Comparison of ENCODE assay signal across 17 cellular contexts in the genomic region with DNA sequence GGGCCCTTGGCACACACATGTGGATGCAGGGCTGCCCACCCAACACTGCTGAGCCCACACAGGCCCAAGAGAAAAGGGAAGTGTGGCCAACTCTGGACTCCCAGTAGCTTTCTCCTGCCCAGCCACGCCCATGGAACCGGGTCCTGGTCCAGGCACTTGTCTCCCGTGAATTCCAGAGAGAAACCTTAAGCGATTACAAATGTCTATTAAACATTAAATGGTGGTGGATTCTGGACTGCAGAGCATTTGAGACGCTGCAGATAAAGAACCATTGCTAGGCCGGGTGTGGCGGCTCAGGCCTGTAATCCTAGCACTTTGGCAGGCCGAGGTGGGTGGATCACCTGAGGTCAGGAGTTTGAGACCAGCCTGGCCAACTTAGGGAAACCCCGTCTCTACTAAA.
DNase-seq lines count a peak whose midpoint lies in the region; ATAC-seq and TF ChIP-seq lines count a peak whose summit lies in the region.
"Had no signal": no experiment of that assay in that cellular context is flagged by ENCODE, and none has a peak within 500 bp of the region (broad histone marks: within the 10 kb centered on the region; RNA-seq: fewer than 3 reads in every experiment).

No MANE protein-coding gene starts in this region.

- H3K27ac ChIP-seq in heart right ventricle (peak overlapping the region in 7 of 10 donors; percentile 81 to 98 (median 93)), esophagus squamous epithelium (peak overlapping the region in 3 of 4 donors; percentile 86 to 96 (median 92)), vagina (peak overlapping the region; percentile 74)
- H3K27ac ChIP-seq: KMS-11, PC-9 had no signal

- H3K4me3 ChIP-seq in heart right ventricle, result no peak overlapping the region
- no peak overlapping the region for H3K4me3 ChIP-seq in esophagus squamous epithelium
- no peak overlapping the region for H3K4me3 ChIP-seq in vagina
- H3K4me3 ChIP-seq: PC-9 had no signal

- no peaks in the 10 kb centered on the region for H3K9me3 Mint-ChIP-seq in T-cell
- H3K9me3 Mint-ChIP-seq: CD4-positive, alpha-beta memory T cell had no signal

- POLR2A ChIA-PET in T-cell (lab: Charles Lee), result no interaction called here

- no peak overlapping the region for H3K27ac Mint-ChIP-seq in T-cell
- H3K27ac Mint-ChIP-seq: CD4-positive, alpha-beta memory T cell had no signal

- no peaks in the 10 kb centered on the region for H3K4me1 Mint-ChIP-seq in T-cell
- H3K4me1 Mint-ChIP-seq: CD4-positive, alpha-beta memory T cell had no signal

- peaks cover 22 to 84% (median 50%) of the 10 kb centered on the region in 9 donors for H3K4me1 ChIP-seq in heart right ventricle
- H3K4me1 ChIP-seq in esophagus squamous epithelium, result peaks cover 6 to 49% (median 20%) of the 10 kb centered on the region in 3 donors
- H3K4me1 ChIP-seq in vagina, result peaks cover 18% of the 10 kb centered on the region

- DNase-seq in heart right ventricle (no peak), left cardiac atrium (no peak), esophagus squamous epithelium (lab: John Stamatoyannopoulos, UW) (no peak), renal cortical epithelial cell (ENCODE audit: low read depth) (peak; percentile 30), vagina (ENCODE audit: extremely low spot score in 2 of 2) (no peak), T-cell (no peak)
- DNase-seq: CD4-positive, alpha-beta memory T cell; NCI-H1436; NCI-H2029; NCI-H2171 treated with DMSO at 0.1 percent for 48 hours; NCI-H446 treated with DMSO at 0.1 percent for 48 hours; NCI-H774; PC-9 had no signal

- H3K36me3 Mint-ChIP-seq in T-cell, result no peaks in the 10 kb centered on the region
- H3K36me3 Mint-ChIP-seq: CD4-positive, alpha-beta memory T cell had no signal

- peaks cover 6 to 13% of the 10 kb centered on the region in 2 donors for H3K27me3 Mint-ChIP-seq in T-cell

- no peak for ATAC-seq in heart right ventricle
- no peak for ATAC-seq in left cardiac atrium
- ATAC-seq in T-cell (replicated peaks in 1 of 4), result no peak
- ATAC-seq in GM21447 (IDR thresholded peaks at IDR 0.05; ENCODE audit: unreplicated experiment), result no peak
- no peak for ATAC-seq in GM18519 (IDR thresholded peaks at IDR 0.05; ENCODE audit: low FRiP score, unreplicated experiment)
- ATAC-seq: HCT116 had no signal

- 86 to 88% methylated on average over 9 of the region's 9 CpGs for whole genome bisulfite sequencing in heart right ventricle, 2 donors
- WGBS in esophagus squamous epithelium, 2 donors, result 75 to 80% methylated on average over 7 to 9 of the region's 9 CpGs

- H3K36me3 ChIP-seq in heart right ventricle (no peaks in the 10 kb centered on the region), esophagus squamous epithelium (no peaks in the 10 kb centered on the region), vagina (no peaks in the 10 kb centered on the region)

- no peaks in the 10 kb centered on the region for H3K9me3 ChIP-seq in heart right ventricle
- H3K9me3 ChIP-seq in esophagus squamous epithelium, result no peaks in the 10 kb centered on the region
- H3K9me3 ChIP-seq in vagina, result no peaks in the 10 kb centered on the region

- intact Hi-C loops in heart right ventricle (cut with DNase I), result loop anchor here in 3 of 10 donors (5.0 kb wide), 4 partner anchors 38 to 287 kb away; a partner anchor contains a TSS
- intact Hi-C loops in left cardiac atrium (cut with DNase I), result no loop called here
- intact Hi-C loops in esophagus squamous epithelium (cut with DNase I), result no loop called here
- intact Hi-C loops in vagina (cut with DNase I), result loop anchor here (5.0 kb wide), 2 partner anchors 42 to 48 kb away; no protein-coding TSS in a partner anchor

- TF ChIP-seq POLR2A in esophagus squamous epithelium (IDR thresholded peaks at IDR 0.05) (no peak), vagina (IDR thresholded peaks at IDR 0.05) (no peak)

- CTCF ChIA-PET in T-cell (lab: Charles Lee), result no interaction called here

- TF ChIP-seq CTCF in heart right ventricle (IDR thresholded peaks at IDR 0.05), result no peak
- TF ChIP-seq CTCF in esophagus squamous epithelium (IDR thresholded peaks at IDR 0.05), result no peak
- no peak for TF ChIP-seq CTCF in vagina (IDR thresholded peaks at IDR 0.05)

- H3K4me3 Mint-ChIP-seq in T-cell, result no peak overlapping the region
- H3K4me3 Mint-ChIP-seq: CD4-positive, alpha-beta memory T cell had no signal

- H3K27me3 ChIP-seq in heart right ventricle, result peaks cover 0 to 49% (median 14%) of the 10 kb centered on the region in 7 donors
- H3K27me3 ChIP-seq in esophagus squamous epithelium, result peaks cover 0 to 89% (median 0%) of the 10 kb centered on the region in 4 donors
- no peaks in the 10 kb centered on the region for H3K27me3 ChIP-seq in vagina
